9 cellular contexts compared by ENCODE assay signal in the genomic region with DNA sequence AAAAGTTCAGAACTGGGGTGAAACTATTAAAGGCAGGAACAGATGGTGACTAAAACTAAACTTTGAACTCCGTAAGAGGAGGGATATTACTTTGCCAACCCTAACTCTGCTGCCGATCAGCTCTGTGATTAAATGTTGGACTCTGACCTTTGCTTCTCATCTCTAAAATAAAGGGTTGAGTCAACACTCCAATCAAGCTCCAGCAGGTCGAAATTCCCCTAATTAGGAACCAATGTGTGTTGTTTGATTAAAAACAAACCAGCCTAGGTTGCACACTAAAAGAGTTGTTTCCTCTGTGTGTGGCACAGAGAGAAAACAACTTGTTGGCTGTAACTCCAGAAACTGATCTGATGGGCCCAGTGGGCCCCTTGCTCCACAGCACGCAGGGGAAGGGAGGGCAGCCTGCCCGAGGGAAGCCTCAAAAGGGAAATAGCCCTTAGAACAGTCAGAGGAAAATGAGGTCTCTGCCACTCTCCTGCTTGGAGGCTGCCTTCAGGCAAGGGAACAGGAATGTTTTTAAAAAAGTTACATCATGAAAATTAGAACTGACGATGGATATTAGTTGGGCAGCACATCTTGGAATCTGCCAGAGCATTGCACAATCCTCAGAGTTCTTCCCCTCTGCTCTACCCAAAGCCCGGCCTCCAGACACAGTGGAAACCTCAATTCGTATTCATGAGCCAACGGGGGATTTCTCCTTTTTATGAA.
DNase-seq lines count a peak whose midpoint lies in the region; ATAC-seq and TF ChIP-seq lines count a peak whose summit lies in the region.
"Had no signal": no experiment of that assay in that cellular context is flagged by ENCODE, and none has a peak within 500 bp of the region (broad histone marks: within the 10 kb centered on the region; RNA-seq: fewer than 3 reads in every experiment).

No MANE protein-coding gene starts in this region.

- H3K36me3 ChIP-seq in breast epithelium: no peaks in the 10 kb centered on the region
- H3K36me3 ChIP-seq in right lobe of liver: no peaks in the 10 kb centered on the region
- H3K36me3 ChIP-seq in thoracic aorta: no peaks in the 10 kb centered on the region
- H3K36me3 ChIP-seq: SJSA1 had no signal

- H3K4me3 ChIP-seq in breast epithelium: peak overlapping the region; percentile 11 to 34 (median 17)
- peak overlapping the region in 2 of 3 donors; percentile 15 to 19 for H3K4me3 ChIP-seq in right lobe of liver
- H3K4me3 ChIP-seq in thoracic aorta: peak overlapping the region; percentile 42
- H3K4me3 ChIP-seq: SJSA1 had no signal

- in situ Hi-C loops in ACHN (cut with HindIII; ENCODE audit: low pct_ligation_motif_present, low pct_unique_long_range_greater_than_20kb, low sequenced_read_pairs): no loop called here

- H3K27ac Mint-ChIP-seq in natural killer cell treated with Interleukin-12 subunit alpha and Interleukin-12 subunit beta and Interleukin-15 and Interleukin-18, amount 100 ng/mL, for 72 hours: no peak overlapping the region
- H3K27ac Mint-ChIP-seq: activated T-helper 17 cell treated with anti-CD3 and anti-CD28 coated beads, Interleukin-2, amount 50 U/mL, for 72 hours had no signal

- H3K4me1 Mint-ChIP-seq in natural killer cell treated with Interleukin-12 subunit alpha and Interleukin-12 subunit beta and Interleukin-15 and Interleukin-18, amount 100 ng/mL, for 72 hours (ENCODE audit: low read depth in 2 of 2): no peaks in the 10 kb centered on the region
- H3K4me1 Mint-ChIP-seq: activated T-helper 17 cell treated with anti-CD3 and anti-CD28 coated beads, Interleukin-2, amount 50 U/mL, for 72 hours had no signal

- peak; percentile 70 to 80 (median 74) for ATAC-seq in right lobe of liver
- ATAC-seq in thoracic aorta (ENCODE audit: insufficient number of reproducible peaks, low FRiP score, low read depth): no peak
- ATAC-seq in natural killer cell treated with Interleukin-12 subunit alpha and Interleukin-12 subunit beta and Interleukin-15 and Interleukin-18, amount 100 ng/mL, for 72 hours: no peak
- ATAC-seq: activated T-helper 17 cell treated with anti-CD3 and anti-CD28 coated beads, Interleukin-2, amount 50 U/mL, for 72 hours had no signal

- H3K27me3 ChIP-seq in breast epithelium (no peaks in the 10 kb centered on the region), right lobe of liver (no peaks in the 10 kb centered on the region), thoracic aorta (replicated peaks; ENCODE audit: insufficient read depth) (no peaks in the 10 kb centered on the region)
- H3K27me3 ChIP-seq: SJSA1 had no signal

- H3K9me3 ChIP-seq in breast epithelium: no peaks in the 10 kb centered on the region
- H3K9me3 ChIP-seq in right lobe of liver: no peaks in the 10 kb centered on the region
- no peaks in the 10 kb centered on the region for H3K9me3 ChIP-seq in thoracic aorta
- H3K9me3 ChIP-seq: SJSA1 had no signal

- TF ChIP-seq CTCF in breast epithelium (IDR thresholded peaks at IDR 0.05) (no peak), right lobe of liver (IDR thresholded peaks at IDR 0.05) (no peak), thoracic aorta (IDR thresholded peaks at IDR 0.05) (no peak)

- H3K27me3 Mint-ChIP-seq in natural killer cell treated with Interleukin-12 subunit alpha and Interleukin-12 subunit beta and Interleukin-15 and Interleukin-18, amount 100 ng/mL, for 72 hours: no peaks in the 10 kb centered on the region

- no peak for TF ChIP-seq POLR2A in breast epithelium (IDR thresholded peaks at IDR 0.05)
- no peak for TF ChIP-seq POLR2A in right lobe of liver (IDR thresholded peaks at IDR 0.05)

- 11% methylated on average over 9 of the region's 9 CpGs for WGBS in right lobe of liver (ENCODE audit: insufficient coverage, low coverage, low lambda C conversion rate, missing lambda C conversion rate)

- H3K36me3 Mint-ChIP-seq in natural killer cell treated with Interleukin-12 subunit alpha and Interleukin-12 subunit beta and Interleukin-15 and Interleukin-18, amount 100 ng/mL, for 72 hours: no peaks in the 10 kb centered on the region

- peaks cover 0 to 5% of the 10 kb centered on the region in 2 donors for H3K4me1 ChIP-seq in breast epithelium
- peaks cover 0 to 58% (median 19%) of the 10 kb centered on the region in 4 donors for H3K4me1 ChIP-seq in right lobe of liver
- peaks cover 0 to 6% of the 10 kb centered on the region in 2 donors for H3K4me1 ChIP-seq in thoracic aorta (ENCODE audit: control insufficient read depth in 1 of 2, low read depth in 2 of 2)

- H3K27ac ChIP-seq in breast epithelium: peak overlapping the region; percentile 83 to 89
- peak overlapping the region; percentile 78 to 95 (median 95) for H3K27ac ChIP-seq in right lobe of liver
- H3K27ac ChIP-seq in thoracic aorta: peak overlapping the region in 1 of 2 donors; percentile 45
- H3K27ac ChIP-seq: SJSA1 had no signal

- intact Hi-C loops in breast epithelium (cut with DNase I; ENCODE audit: low total_unique reads) (no loop called here), right lobe of liver (cut with DNase I) (no loop called here)

- peaks cover 7% of the 10 kb centered on the region for H3K9me3 Mint-ChIP-seq in natural killer cell treated with Interleukin-12 subunit alpha and Interleukin-12 subunit beta and Interleukin-15 and Interleukin-18, amount 100 ng/mL, for 72 hours

- DNase-seq in HuH-7.5 (ENCODE audit: low spot score) (peak; percentile 37), breast epithelium (ENCODE audit: low spot score in 2 of 2) (peak in 1 of 2 donors; percentile 41), right lobe of liver (peak in 2 of 3 donors; percentile 26 to 63), thoracic aorta (ENCODE audit: low spot score) (no peak), ACHN (no peak)
- no peak for DNase-seq in central memory CD4-positive, alpha-beta T cell
- no peak for DNase-seq in natural killer cell treated with Interleukin-12 subunit alpha and Interleukin-12 subunit beta and Interleukin-15 and Interleukin-18, amount 100 ng/mL, for 72 hours (ENCODE audit: low spot score)

- H3K4me3 Mint-ChIP-seq in natural killer cell treated with Interleukin-12 subunit alpha and Interleukin-12 subunit beta and Interleukin-15 and Interleukin-18, amount 100 ng/mL, for 72 hours: no peak overlapping the region
- H3K4me3 Mint-ChIP-seq: activated T-helper 17 cell treated with anti-CD3 and anti-CD28 coated beads, Interleukin-2, amount 50 U/mL, for 72 hours had no signal

Comparison
In these comparisons a context has a peak if more than half of its experiments do, and no peak if none do; other contexts are left out.
1. DNase-seq: peak in HuH-7.5 (single experiment) and right lobe of liver (2 of 3); none in thoracic aorta (single experiment), central memory CD4-positive, alpha-beta T cell (single experiment), natural killer cell treated with Interleukin-12 subunit alpha and Interleukin-12 subunit beta and Interleukin-15 and Interleukin-18, amount 100 ng/mL, for 72 hours (single experiment) and ACHN (single experiment).
2. ATAC-seq: peak in right lobe of liver (4 of 4); none in thoracic aorta (single experiment) and natural killer cell treated with Interleukin-12 subunit alpha and Interleukin-12 subunit beta and Interleukin-15 and Interleukin-18, amount 100 ng/mL, for 72 hours (0 of 2).
3. Peak in every context shown above with its lines, with median percentiles within 50 percentile points of each other: H3K4me3 ChIP-seq.